ENCODE assay signal across 16 cellular contexts in the genomic region with DNA sequence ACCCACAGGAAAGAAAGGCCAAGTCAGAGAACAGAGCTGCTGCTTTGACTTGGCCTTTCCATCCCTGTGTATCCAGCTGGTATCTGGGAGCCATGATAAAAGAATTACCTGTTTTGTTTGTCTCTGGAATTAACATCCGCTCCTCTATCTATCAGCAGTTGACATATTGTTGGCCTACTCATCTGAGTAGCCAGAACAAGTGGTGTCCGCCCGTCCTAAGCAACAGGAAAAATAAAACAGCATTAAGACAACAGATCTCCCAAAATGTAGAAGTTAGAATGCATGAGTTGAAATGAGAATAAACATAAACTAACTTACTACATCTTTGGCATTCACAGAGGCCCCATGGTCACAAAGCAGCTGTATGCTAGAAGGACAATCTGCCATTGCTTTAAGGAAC.
"Had no signal": no experiment of that assay in that cellular context is flagged by ENCODE, and none has a peak within 500 bp of the region (broad histone marks: within the 10 kb centered on the region; RNA-seq: fewer than 3 reads in every experiment).

No MANE protein-coding gene starts in this region.

- ATAC-seq: left cardiac atrium; left ventricle myocardium superior; naive thymus-derived CD8-positive, alpha-beta T cell had no signal

- H3K27me3 ChIP-seq: colonic mucosa, right atrium auricular region, sigmoid colon, stomach had no signal

- H3K36me3 ChIP-seq: colonic mucosa had no signal

- H3K9me3 ChIP-seq: colonic mucosa, right atrium auricular region, sigmoid colon, stomach had no signal

- H3K27ac ChIP-seq: colonic mucosa, right atrium auricular region, sigmoid colon, stomach had no signal

- DNase-seq: colonic mucosa; effector CD4-positive, alpha-beta T cell; foreskin melanocyte; islet precursor cell; left cardiac atrium; left ventricle myocardium superior; mesendoderm; naive thymus-derived CD8-positive, alpha-beta T cell; posterior cingulate gyrus; sigmoid colon; small intestine; stimulated activated CD4-positive, alpha-beta T cell treated with anti-CD3 and anti-CD28 coated beads, Interleukin-12 subunit alpha, Interleukin-12 subunit beta, amount 100 ng/mL, for 4 hours; stimulated activated naive CD4-positive, alpha-beta T cell; stomach; trophoblast cell had no signal

- H3K4me3 ChIP-seq: colonic mucosa, right atrium auricular region, sigmoid colon, stomach had no signal

- H3K4me1 ChIP-seq: colonic mucosa, sigmoid colon had no signal
